Comparison of ENCODE assay signal across 11 cellular contexts in the genomic region with DNA sequence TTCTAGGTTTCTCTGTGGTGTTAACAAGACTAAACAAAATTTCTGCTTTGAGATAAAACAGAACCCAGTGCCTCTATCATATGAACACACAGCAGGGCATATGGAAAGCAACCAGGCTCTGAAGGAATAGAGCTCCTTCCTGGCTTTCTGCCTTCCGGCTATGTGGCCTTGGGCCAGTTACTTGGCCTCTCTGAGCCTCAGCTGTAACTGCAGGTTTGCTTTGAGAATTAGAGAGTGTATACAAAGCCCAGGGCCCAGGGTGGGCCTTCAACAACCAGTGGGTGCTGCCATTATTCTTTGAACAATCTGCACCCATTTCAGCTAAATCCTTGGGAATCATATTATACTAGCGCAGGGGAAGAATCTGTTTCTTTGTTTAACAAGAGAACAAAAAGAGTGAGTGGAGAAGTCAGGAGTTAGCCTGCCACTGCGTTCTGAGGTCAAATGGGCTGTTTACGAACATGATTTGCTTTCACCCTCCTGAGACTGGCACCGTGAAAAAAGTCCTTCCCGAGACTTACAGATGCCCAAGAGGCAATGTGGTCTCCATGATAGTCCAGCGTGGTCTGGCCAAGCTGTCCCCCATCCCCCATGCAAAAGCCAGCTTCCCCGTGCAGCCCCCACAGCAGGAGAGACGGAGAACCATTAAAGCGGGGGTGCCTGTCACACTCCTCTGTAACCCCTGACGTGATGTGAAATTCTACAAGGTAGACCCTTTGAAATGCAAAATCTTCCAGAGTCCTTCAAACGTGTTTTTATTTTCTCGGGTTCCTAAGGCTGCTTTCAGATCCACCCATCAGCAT. TPM values are rescaled to one million over a fixed set of nuclear protein-coding genes. Genes with fewer than 3 reads are reported as not detected.
DNase-seq lines count a peak whose midpoint lies in the region; FAIRE-seq and TF ChIP-seq lines count a peak whose summit lies in the region.
"Had no signal": no experiment of that assay in that cellular context is flagged by ENCODE, and none has a peak within 500 bp of the region (broad histone marks: within the 10 kb centered on the region; RNA-seq: fewer than 3 reads in every experiment).

No MANE protein-coding gene starts in this region.

- H3K9me3 ChIP-seq in Loucy (ENCODE audit: insufficient read depth, low read depth, low read length), result no peaks in the 10 kb centered on the region

- H3K27me3 Mint-ChIP-seq in nephron progenitor cell (ENCODE audit: low read depth, poor library complexity), result peaks cover 6% of the 10 kb centered on the region

- H3K36me3 ChIP-seq in Loucy (ENCODE audit: insufficient read depth, low read length), result no peaks in the 10 kb centered on the region

- no peak for TF ChIP-seq CTCF in Loucy (conservative IDR thresholded peaks at IDR 0.05; ENCODE audit: low read length)
- no peak for TF ChIP-seq CTCF in dorsolateral prefrontal cortex (IDR thresholded peaks at IDR 0.05 in 54 of 56, conservative IDR thresholded peaks at IDR 0.05 in 2 of 56; ENCODE audit: low read depth in 1 of 56, partially characterized antibody in 56 of 56)
- no peak for TF ChIP-seq CTCF in nephron progenitor cell (IDR thresholded peaks at IDR 0.05)
- no peak for TF ChIP-seq CTCF in D721Med (IDR thresholded peaks at IDR 0.05; ENCODE audit: insufficient read depth, missing control alignments)

- peak; percentile 12 for DNase-seq in Ammon's horn (ENCODE audit: low spot score)
- DNase-seq in dorsolateral prefrontal cortex, result no peak
- DNase-seq in nephron progenitor cell, result no peak
- no peak for DNase-seq in COR-L47 (lab: John Stamatoyannopoulos, UW)
- no peak for DNase-seq in effector CD4-positive, alpha-beta T cell
- no peak for DNase-seq in DMS153 treated with DMSO at 0.1 percent for 48 hours (lab: John Stamatoyannopoulos, UW; ENCODE audit: unreplicated experiment)
- DNase-seq in D721Med (ENCODE audit: insufficient read length, low spot score), result no peak
- DNase-seq: activated naive CD8-positive, alpha-beta T cell treated with anti-CD3 and anti-CD28 coated beads, Interleukin-2, amount 10 ng/mL, durations not matched to agents 7 days and 5 days had no signal

- no peaks in the 10 kb centered on the region for H3K9me2 ChIP-seq in Loucy (replicated peaks; ENCODE audit: low read depth, low read length)

- H3K4me3 Mint-ChIP-seq in nephron progenitor cell, result peak overlapping the region; percentile 75
- H3K4me3 Mint-ChIP-seq: activated naive CD8-positive, alpha-beta T cell treated with anti-CD3 and anti-CD28 coated beads, Interleukin-2, amount 10 ng/mL, durations not matched to agents 7 days and 5 days had no signal

- intact Hi-C loops in dorsolateral prefrontal cortex (cut with DNase I), result no loop called here

- no peaks in the 10 kb centered on the region for H3F3A ChIP-seq in Loucy (ENCODE audit: low read depth)

- peaks cover 85% of the 10 kb centered on the region for H3K4me1 Mint-ChIP-seq in nephron progenitor cell

- H3K9ac ChIP-seq in Loucy (ENCODE audit: low read depth, low read length, poor library complexity, severe bottlenecking), result peak overlapping the region; percentile 52

- H3K27ac Mint-ChIP-seq in nephron progenitor cell, result peak overlapping the region; percentile 28
- H3K27ac Mint-ChIP-seq: activated naive CD8-positive, alpha-beta T cell treated with anti-CD3 and anti-CD28 coated beads, Interleukin-2, amount 10 ng/mL, durations not matched to agents 7 days and 5 days had no signal

- H3K27me3 ChIP-seq in Loucy (ENCODE audit: insufficient read depth, low read length, poor library complexity, severe bottlenecking) (no peaks in the 10 kb centered on the region), dorsolateral prefrontal cortex (no peaks in the 10 kb centered on the region)

- no peak for FAIRE-seq in D721Med (lab: Jason Lieb, UNC)
- FAIRE-seq: islet of Langerhans, RCC 7860 had no signal

- peak overlapping the region; percentile 50 to 100 (median 95) for H3K27ac ChIP-seq in dorsolateral prefrontal cortex

- peaks cover 93% of the 10 kb centered on the region for H3K79me2 ChIP-seq in Loucy (ENCODE audit: insufficient read depth, low read length)

- no peak overlapping the region for H2AFZ ChIP-seq in Loucy (ENCODE audit: low read length)

- H3K4me1 ChIP-seq in Loucy (ENCODE audit: insufficient read depth, low read length, poor library complexity, severe bottlenecking), result peaks cover 61% of the 10 kb centered on the region

- H3K4me3 ChIP-seq in Loucy (ENCODE audit: low read length, poor library complexity, severe bottlenecking) (peak overlapping the region; percentile 95), dorsolateral prefrontal cortex (peak overlapping the region in 13 of 59 donors; percentile 1 to 90 (median 79))

- no peaks in the 10 kb centered on the region for H3K9me3 Mint-ChIP-seq in nephron progenitor cell
- H3K9me3 Mint-ChIP-seq: activated naive CD8-positive, alpha-beta T cell treated with anti-CD3 and anti-CD28 coated beads, Interleukin-2, amount 10 ng/mL, durations not matched to agents 7 days and 5 days had no signal

- H4K20me1 ChIP-seq in Loucy (ENCODE audit: insufficient read depth, low read length, poor library complexity, severe bottlenecking), result peaks cover 76% of the 10 kb centered on the region

- H3K36me3 Mint-ChIP-seq in nephron progenitor cell (ENCODE audit: low read depth), result no peaks in the 10 kb centered on the region

- peak overlapping the region; percentile 99 for H3K4me2 ChIP-seq in Loucy (ENCODE audit: low read depth, low read length, poor library complexity, severe bottlenecking)

RNA-seq across cellular contexts. Expression of gene FAM53B, which starts 4.9 kb away (rescaled TPM):
- 100 to 1,000 TPM in 2 of 120 experiments, 10 to 100 TPM in 118; 30.6 to 142 (median 58.2) TPM for total RNA-seq in dorsolateral prefrontal cortex

RNA-seq across cellular contexts. Expression of gene EEF1AKMT2, which starts 52.4 kb away (rescaled TPM):
- total RNA-seq in dorsolateral prefrontal cortex, result 10 to 100 TPM; 17.5 to 38.9 (median 26.4) TPM
